Comparison of ENCODE assay signal across 20 cellular contexts in the genomic region with DNA sequence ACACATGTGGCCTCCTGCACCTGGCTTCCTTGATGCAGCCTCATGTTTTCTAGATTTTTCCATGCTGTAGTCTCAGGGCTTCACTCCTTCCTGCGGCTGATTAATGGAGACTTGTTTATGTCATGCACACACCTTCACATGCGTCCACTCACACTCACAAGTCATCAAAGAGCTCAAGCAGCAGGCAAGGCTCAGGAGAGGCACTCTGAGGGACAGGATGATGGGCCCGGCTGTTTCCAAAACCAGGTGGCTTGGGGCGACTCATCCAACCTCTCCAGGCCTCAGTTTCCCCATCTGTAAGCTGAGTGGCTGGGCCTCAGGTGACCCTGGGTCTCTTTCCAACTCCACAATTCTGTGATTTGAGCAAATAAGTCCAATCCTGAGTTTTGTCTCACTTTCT. TPM values are rescaled to one million over a fixed set of nuclear protein-coding genes. Genes with fewer than 3 reads are reported as not detected.
DNase-seq lines count a peak whose midpoint lies in the region; ATAC-seq and TF ChIP-seq lines count a peak whose summit lies in the region.
"Had no signal": no experiment of that assay in that cellular context is flagged by ENCODE, and none has a peak within 500 bp of the region (broad histone marks: within the 10 kb centered on the region; RNA-seq: fewer than 3 reads in every experiment).

No MANE protein-coding gene starts in this region.

- WGBS in sigmoid colon, 2 donors: 81 to 92% methylated on average over 4 of the region's 4 CpGs

- TF ChIP-seq CTCF in GM23338 (conservative IDR thresholded peaks at IDR 0.05; ENCODE audit: low read depth in 2 of 2) (no peak), sigmoid colon (IDR thresholded peaks at IDR 0.05) (no peak)

- H3K9me2 ChIP-seq in GM23338 (ENCODE audit: insufficient read depth): no peaks in the 10 kb centered on the region

- H3K4me3 ChIP-seq in GM23338 (no peak overlapping the region), sigmoid colon (no peak overlapping the region)
- H3K4me3 ChIP-seq: prostate gland, SK-N-MC had no signal

- peak; percentile 60 for DNase-seq in activated effector memory CD4-positive, alpha-beta T cell treated with anti-CD3 and anti-CD28 coated beads, Interleukin-2, amount 50 U/mL, for 16 hours
- DNase-seq in activated effector memory CD4-positive, alpha-beta T cell treated with Interleukin-2 at 50 U/mL for 16 hours: no peak
- DNase-seq in GM23338 (ENCODE audit: low spot score) (no peak), sigmoid colon (peak; percentile 44), RKO (ENCODE audit: low spot score) (no peak), DMS 273 treated with DMSO at 0.1 percent for 48 hours (lab: John Stamatoyannopoulos, UW) (no peak)
- DNase-seq in activated naive CD8-positive, alpha-beta T cell treated with anti-CD3 and anti-CD28 coated beads, Interleukin-2, amount 50 U/mL, for 24 hours: no peak
- DNase-seq: brain microvascular endothelial cell; COR-L47; foreskin keratinocyte; hypothalamus; mesendoderm; NCI-H187; NCI-H2227 treated with DMSO at 0.1 percent for 48 hours; PC-3; small intestine; stimulated activated CD4-positive, alpha-beta T cell treated with anti-CD3 and anti-CD28 coated beads, Interleukin-2, amount 100 ng/mL, for 48 hours had no signal

- peaks cover 23% of the 10 kb centered on the region for H3K36me3 Mint-ChIP-seq in GM23338 (ENCODE audit: low read depth)
- peaks cover 26% of the 10 kb centered on the region for H3K36me3 Mint-ChIP-seq in activated naive CD8-positive, alpha-beta T cell treated with anti-CD3 and anti-CD28 coated beads, Interleukin-2, amount 50 U/mL, for 24 hours (ENCODE audit: low read depth)

- H3K4me3 Mint-ChIP-seq in GM23338: no peak overlapping the region
- no peak overlapping the region for H3K4me3 Mint-ChIP-seq in activated naive CD8-positive, alpha-beta T cell treated with anti-CD3 and anti-CD28 coated beads, Interleukin-2, amount 50 U/mL, for 24 hours

- H3K27me3 ChIP-seq in GM23338 (ENCODE audit: insufficient read depth) (no peaks in the 10 kb centered on the region), sigmoid colon (no peaks in the 10 kb centered on the region)
- H3K27me3 ChIP-seq: brain microvascular endothelial cell had no signal

- no peak for TF ChIP-seq POLR2A in sigmoid colon (IDR thresholded peaks at IDR 0.05)

- H3K9me3 ChIP-seq in sigmoid colon: no peaks in the 10 kb centered on the region
- H3K9me3 ChIP-seq: prostate gland had no signal

- H4K20me1 ChIP-seq in GM23338 (replicated peaks; ENCODE audit: insufficient read depth): no peaks in the 10 kb centered on the region; the same call in 1 of the 2 replicates

- H3K4me1 ChIP-seq in GM23338 (ENCODE audit: insufficient read depth): no peaks in the 10 kb centered on the region
- peaks cover 0 to 23% (median 22%) of the 10 kb centered on the region in 4 donors for H3K4me1 ChIP-seq in sigmoid colon
- H3K4me1 ChIP-seq: foreskin keratinocyte, prostate gland had no signal

- H3K36me3 ChIP-seq in GM23338 (ENCODE audit: insufficient read depth) (no peaks in the 10 kb centered on the region), sigmoid colon (no peaks in the 10 kb centered on the region)
- H3K36me3 ChIP-seq: brain microvascular endothelial cell, prostate gland had no signal

- intact Hi-C loops in sigmoid colon (cut with DNase I): no loop called here

- peaks cover 59% of the 10 kb centered on the region for H3K79me2 ChIP-seq in GM23338 (replicated peaks; ENCODE audit: insufficient read depth)

- H3K27ac Mint-ChIP-seq in GM23338: peak overlapping the region; percentile 30; the same call in 1 of the 2 replicates
- H3K27ac Mint-ChIP-seq in activated naive CD8-positive, alpha-beta T cell treated with anti-CD3 and anti-CD28 coated beads, Interleukin-2, amount 50 U/mL, for 24 hours: peak overlapping the region; percentile 76

- H2AFZ ChIP-seq in GM23338: no peak overlapping the region

- 0 out of 2 replicates have a peak, but pooled peaks cover 3% of the 10 kb centered on the region for H3F3A ChIP-seq in GM23338 (replicated peaks; ENCODE audit: low read depth)

- H3K9me3 Mint-ChIP-seq in GM23338: peaks cover 31% of the 10 kb centered on the region
- H3K9me3 Mint-ChIP-seq in activated naive CD8-positive, alpha-beta T cell treated with anti-CD3 and anti-CD28 coated beads, Interleukin-2, amount 50 U/mL, for 24 hours: peaks cover 26% of the 10 kb centered on the region

- ATAC-seq in GM23338: no peak
- ATAC-seq in activated naive CD8-positive, alpha-beta T cell treated with anti-CD3 and anti-CD28 coated beads, Interleukin-2, amount 50 U/mL, for 24 hours: no peak
- no peak for ATAC-seq in GM21367 (IDR thresholded peaks at IDR 0.05; ENCODE audit: unreplicated experiment)
- ATAC-seq: foreskin keratinocyte, PC-3 had no signal

- H3K27ac ChIP-seq in GM23338 (ENCODE audit: low read depth) (no peak overlapping the region), sigmoid colon (no peak overlapping the region)
- H3K27ac ChIP-seq: brain microvascular endothelial cell, foreskin keratinocyte, prostate gland, SK-N-MC had no signal

- TF ChIP-seq EP300 in sigmoid colon (IDR thresholded peaks at IDR 0.05): no peak

- H3K27me3 Mint-ChIP-seq in GM23338 (ENCODE audit: insufficient read depth, low read depth, poor library complexity): peaks cover 19% of the 10 kb centered on the region
- no peaks in the 10 kb centered on the region for H3K27me3 Mint-ChIP-seq in activated naive CD8-positive, alpha-beta T cell treated with anti-CD3 and anti-CD28 coated beads, Interleukin-2, amount 50 U/mL, for 24 hours

- no peak overlapping the region for H3K4me2 ChIP-seq in GM23338

- peaks cover 14% of the 10 kb centered on the region for H3K4me1 Mint-ChIP-seq in GM23338
- peaks cover 53% of the 10 kb centered on the region for H3K4me1 Mint-ChIP-seq in activated naive CD8-positive, alpha-beta T cell treated with anti-CD3 and anti-CD28 coated beads, Interleukin-2, amount 50 U/mL, for 24 hours

TF ChIP-seq in GM23338, 12 proteins besides CTCF, POLR2A, EP300 and RAD21 (continues in another document):
- TF ChIP-seq STAT1 (IDR thresholded peaks at IDR 0.05; ENCODE audit: unreplicated experiment) (no peak), ZNF462 (CRISPR knock-in tag; IDR thresholded peaks at IDR 0.05) (no peak), CREB1 (CRISPR knock-in tag; IDR thresholded peaks at IDR 0.05; ENCODE audit: low read depth) (no peak), NANOG (IDR thresholded peaks at IDR 0.05; ENCODE audit: borderline replicate concordance) (no peak)

RNA-seq across cellular contexts. Expression of gene RASA3, which starts 36.9 kb away (rescaled TPM):
- total RNA-seq in GM23338 (2014; rRNA removed; shearing (Covaris generic)): 18.7 and 20.7 TPM in 2 replicates
- polyA plus RNA-seq in GM23338 (2016; fragmentation: Nextera tagmentation; extraction: Ambion mirVana): 11.2 and 11.7 TPM in 2 replicates
- total RNA-seq in sigmoid colon: 10 to 100 TPM; 15.0 to 22.4 (median 17.8) TPM
- 10 to 100 TPM in 1 of 3 donors, 1 to 10 TPM in 2; 4.2 to 16.9 (median 5.4) TPM for polyA plus RNA-seq in sigmoid colon

Comparison
In these comparisons a context has a peak if more than half of its experiments do, and no peak if none do; other contexts are left out.
1. DNase-seq: peak in activated effector memory CD4-positive, alpha-beta T cell treated with anti-CD3 and anti-CD28 coated beads, Interleukin-2, amount 50 U/mL, for 16 hours (single experiment) and sigmoid colon (single experiment); none in activated effector memory CD4-positive, alpha-beta T cell treated with Interleukin-2 at 50 U/mL for 16 hours (single experiment), GM23338 (single experiment), activated naive CD8-positive, alpha-beta T cell treated with anti-CD3 and anti-CD28 coated beads, Interleukin-2, amount 50 U/mL, for 24 hours (single experiment), RKO (single experiment) and DMS 273 treated with DMSO at 0.1 percent for 48 hours (single experiment).